ENCODE assay signal across 11 cellular contexts in the genomic region with DNA sequence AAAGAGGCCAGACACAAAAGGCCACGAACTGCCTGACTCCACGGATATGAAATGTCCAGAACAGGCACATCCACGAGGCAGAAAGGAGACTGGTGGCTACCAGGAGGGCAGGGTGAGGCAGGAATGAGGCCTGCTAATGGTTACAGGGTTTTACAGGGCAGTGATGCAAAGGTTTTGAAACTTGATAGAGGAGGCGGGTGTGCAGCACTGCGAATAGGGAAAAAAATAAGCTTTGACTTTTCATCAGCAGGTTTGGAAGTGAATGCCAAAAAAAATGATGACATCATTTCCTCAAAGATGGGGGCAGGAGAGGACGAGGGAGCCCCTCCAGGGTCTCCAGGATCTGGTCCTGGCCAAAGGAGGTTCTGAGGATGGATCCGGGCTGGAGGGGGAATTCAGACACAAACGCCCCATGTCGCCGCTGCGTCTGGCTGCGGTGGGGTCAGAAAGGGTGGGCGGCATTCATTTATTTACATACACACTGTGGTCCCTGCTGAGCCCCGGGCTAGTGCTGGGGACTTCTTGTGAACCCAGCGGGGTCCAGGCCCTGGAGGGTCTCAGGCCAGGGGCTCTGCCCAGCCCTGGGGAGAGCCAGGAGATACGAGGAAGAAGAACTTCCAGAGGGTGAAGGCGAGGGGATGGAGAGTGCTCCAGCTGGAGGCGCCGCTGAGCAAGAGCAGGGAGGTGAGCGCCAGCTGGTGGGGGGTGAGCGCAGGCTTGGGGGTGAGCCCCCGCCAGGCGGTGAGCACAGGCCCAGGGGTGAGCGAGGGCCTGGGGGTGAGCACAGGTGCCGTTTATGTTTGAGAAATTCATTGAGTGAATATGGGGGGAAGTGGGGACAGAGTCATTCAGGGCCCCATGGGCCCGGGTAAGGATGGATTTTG.
DNase-seq lines count a peak whose midpoint lies in the region; ATAC-seq and TF ChIP-seq lines count a peak whose summit lies in the region.
"Had no signal": no experiment of that assay in that cellular context is flagged by ENCODE, and none has a peak within 500 bp of the region (broad histone marks: within the 10 kb centered on the region; RNA-seq: fewer than 3 reads in every experiment).

No MANE protein-coding gene starts in this region.

- TF ChIP-seq CTCF in DND-41 (IDR thresholded peaks at IDR 0.05; ENCODE audit: borderline replicate concordance, extremely low read depth, low read length, poor library complexity, severe bottlenecking), result peak; percentile 35
- TF ChIP-seq CTCF in fibroblast of pulmonary artery (IDR thresholded peaks at IDR 0.05; ENCODE audit: low read length, missing control alignments), result peak; percentile 7
- peak; percentile 45 for TF ChIP-seq CTCF in retinal pigment epithelial cell (conservative IDR thresholded peaks at IDR 0.05; ENCODE audit: low read depth, low read length)

- H3K9me3 ChIP-seq in DND-41 (ENCODE audit: insufficient read depth, low read length, severe bottlenecking) (no peaks in the 10 kb centered on the region), SJCRH30 (replicated peaks) (no peaks in the 10 kb centered on the region)
- H3K9me3 ChIP-seq: neutrophil had no signal

- DNase-seq in DND-41 (no peak), SJCRH30 (no peak), fibroblast of pulmonary artery (ENCODE audit: low read depth) (peak; percentile 73), retinal pigment epithelial cell (ENCODE audit: low read depth) (no peak), cerebellum (ENCODE audit: low spot score) (no peak), NCI-H748 treated with DMSO at 0.1 percent for 48 hours (lab: John Stamatoyannopoulos, UW) (no peak), hippocampal formation (lab: John Stamatoyannopoulos, UW) (no peak)
- DNase-seq: activated CD4-positive, alpha-beta T cell treated with anti-CD3 and anti-CD28 coated beads, Interleukin-2, amount 50 U/mL, for 4 hours; NCI-H82 had no signal

- no peak overlapping the region for H3K4me3 ChIP-seq in DND-41 (ENCODE audit: low read depth in 1 of 2, low read length in 2 of 2)
- no peak overlapping the region for H3K4me3 ChIP-seq in SJCRH30
- no peak overlapping the region for H3K4me3 ChIP-seq in fibroblast of pulmonary artery (replicated peaks; ENCODE audit: low read depth, low read length)
- H3K4me3 ChIP-seq in retinal pigment epithelial cell (ENCODE audit: low read length), result no peak overlapping the region

- H4K20me1 ChIP-seq in DND-41 (ENCODE audit: insufficient read depth, low read length), result peaks cover 100% of the 10 kb centered on the region

- H3K27me3 ChIP-seq in DND-41 (ENCODE audit: insufficient read depth, low read length, poor library complexity) (no peaks in the 10 kb centered on the region), SJCRH30 (no peaks in the 10 kb centered on the region)
- H3K27me3 ChIP-seq: neutrophil had no signal

- ATAC-seq in DND-41 (ENCODE audit: insufficient read depth, low read depth), result no peak
- ATAC-seq in HG02642 (IDR thresholded peaks at IDR 0.05; ENCODE audit: poor library complexity, unreplicated experiment), result no peak

- H3K27ac ChIP-seq in DND-41 (ENCODE audit: low read length) (no peak overlapping the region), SJCRH30 (peak overlapping the region; percentile 9; the same call in 1 of the 2 replicates)
- H3K27ac ChIP-seq: neutrophil had no signal

- H3K4me2 ChIP-seq in DND-41 (ENCODE audit: insufficient read depth, low read length), result no peak overlapping the region

- no peak overlapping the region for H2AFZ ChIP-seq in DND-41 (ENCODE audit: low read depth, low read length)

- peaks cover 94% of the 10 kb centered on the region for H3K79me2 ChIP-seq in DND-41 (ENCODE audit: insufficient read depth, low read length)

- no peak overlapping the region for H3K9ac ChIP-seq in DND-41 (ENCODE audit: low read depth, low read length)

- no peaks in the 10 kb centered on the region for H3K4me1 ChIP-seq in DND-41 (ENCODE audit: insufficient read depth, low read length)
- H3K4me1 ChIP-seq in SJCRH30, result peaks cover 46% of the 10 kb centered on the region

- H3K36me3 ChIP-seq in DND-41 (ENCODE audit: insufficient read depth, low read length) (peaks cover 21% of the 10 kb centered on the region), SJCRH30 (peaks cover 9% of the 10 kb centered on the region; the same call in 1 of the 2 replicates)
